In the genomic region with DNA sequence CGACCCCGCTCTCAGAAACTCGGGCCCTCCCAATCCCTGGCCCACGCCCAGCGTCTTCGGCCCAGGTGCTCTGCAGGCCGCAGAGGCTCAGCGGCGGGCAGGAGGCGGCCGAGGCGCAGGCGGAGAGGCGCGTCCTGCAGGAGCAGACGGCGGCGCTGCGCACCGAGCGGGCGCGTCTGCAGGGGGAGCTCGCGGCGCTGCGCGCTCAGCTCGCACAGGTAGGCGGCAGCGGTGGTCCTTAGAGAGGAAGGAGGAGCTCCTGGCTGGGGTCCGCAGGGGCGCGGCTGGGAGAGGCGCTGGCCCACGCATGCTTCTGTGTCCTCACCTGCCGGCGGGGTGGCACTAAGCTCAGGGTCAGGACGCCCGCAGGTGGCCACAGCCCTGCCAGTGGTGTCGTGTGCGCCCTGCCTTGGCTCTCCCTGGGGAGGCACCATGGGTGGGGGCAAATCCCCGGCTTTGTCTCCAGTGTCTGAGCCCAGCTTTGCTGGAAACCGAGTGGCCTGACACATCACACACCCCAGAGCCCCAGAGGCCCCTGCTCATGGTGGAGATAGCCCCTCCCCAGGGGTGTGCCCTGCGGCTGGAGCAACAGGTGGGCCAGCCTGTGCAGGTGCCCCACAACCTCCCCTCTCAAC, we compare ENCODE assay signal across 8 cellular contexts. TPM values are rescaled to one million over a fixed set of nuclear protein-coding genes. Genes with fewer than 3 reads are reported as not detected.
DNase-seq lines count a peak whose midpoint lies in the region; ATAC-seq and TF ChIP-seq lines count a peak whose summit lies in the region.

No MANE protein-coding gene starts in this region.

- H3K27ac ChIP-seq in left lung (no peak overlapping the region), upper lobe of left lung (no peak overlapping the region)

- H3K9ac ChIP-seq in NT2/D1 (ENCODE audit: insufficient read length, low read depth): no peak overlapping the region

- no peak for TF ChIP-seq POLR2A in upper lobe of left lung (IDR thresholded peaks at IDR 0.05)

- no peak for TF ChIP-seq EP300 in upper lobe of left lung (IDR thresholded peaks at IDR 0.05)

- intact Hi-C loops in left lung (cut with DNase I): no loop called here

- peak; percentile 91 for ATAC-seq in left lung
- ATAC-seq in upper lobe of left lung (ENCODE audit: low FRiP score in 2 of 2): peak; percentile 56 to 72
- no peak for ATAC-seq in HG03280 (IDR thresholded peaks at IDR 0.05; ENCODE audit: unreplicated experiment)

- TF ChIP-seq CTCF in brain (conservative IDR thresholded peaks at IDR 0.05) (peak; percentile 60 to 74), left lung (IDR thresholded peaks at IDR 0.05) (peak in 1 of 2 donors; percentile 40), upper lobe of left lung (IDR thresholded peaks at IDR 0.05) (peak in 4 of 6 experiments; percentile 52 to 76 (median 64))

- H3K4me3 Mint-ChIP-seq in brain: no peak overlapping the region

- H3K9me3 ChIP-seq in NT2/D1 (ENCODE audit: insufficient read depth, low read length) (peaks cover 22% of the 10 kb centered on the region), left lung (no peaks in the 10 kb centered on the region), upper lobe of left lung (no peaks in the 10 kb centered on the region)

- H3K27me3 Mint-ChIP-seq in brain: peaks cover 21% of the 10 kb centered on the region

- H3K36me3 ChIP-seq in NT2/D1 (ENCODE audit: insufficient read depth, insufficient read length, low read length) (no peaks in the 10 kb centered on the region), left lung (no peaks in the 10 kb centered on the region), upper lobe of left lung (no peaks in the 10 kb centered on the region)

- H3K4me3 ChIP-seq in NT2/D1 (ENCODE audit: insufficient read length, low read depth) (no peak overlapping the region), left lung (no peak overlapping the region), upper lobe of left lung (peak overlapping the region in 1 of 4 donors; percentile 8)

- peaks cover 30% of the 10 kb centered on the region for H3K27me3 ChIP-seq in NT2/D1 (ENCODE audit: insufficient read depth, insufficient read length)
- peaks cover 0 to 16% of the 10 kb centered on the region in 2 donors for H3K27me3 ChIP-seq in left lung
- no peaks in the 10 kb centered on the region for H3K27me3 ChIP-seq in upper lobe of left lung

- peak; percentile 17 for DNase-seq in activated CD4-positive, alpha-beta T cell treated with anti-CD3 and anti-CD28 coated beads for 24 hours (ENCODE audit: low read depth in 2 of 2)
- no peak for DNase-seq in activated CD4-positive, alpha-beta T cell treated with anti-CD3 and anti-CD28 coated beads for 1 hour
- DNase-seq in NT2/D1 (ENCODE audit: low read depth, low spot score): peak; percentile 80
- peak; percentile 33 to 85 for DNase-seq in left lung
- peak; percentile 60 to 92 for DNase-seq in upper lobe of left lung
- no peak for DNase-seq in stimulated activated naive CD4-positive, alpha-beta T cell treated with Interleukin-2 at 50 U/mL for 16 hours (lab: John Stamatoyannopoulos, UW)

- H3K27ac Mint-ChIP-seq in brain: no peak overlapping the region

- 0 to 9% methylated on average over 1 to 31 of the region's 45 CpGs for WGBS in upper lobe of left lung, 2 donors

- H3K4me1 Mint-ChIP-seq in brain: peaks cover 10% of the 10 kb centered on the region

- peaks cover 0 to 6% (median 4%) of the 10 kb centered on the region in 5 experiments for H3K9me3 Mint-ChIP-seq in brain

- H3K4me1 ChIP-seq in NT2/D1 (ENCODE audit: insufficient read depth, insufficient read length) (peaks cover 3% of the 10 kb centered on the region), left lung (peaks cover 12 to 13% of the 10 kb centered on the region in 2 donors), upper lobe of left lung (peaks cover 19 to 34% (median 27%) of the 10 kb centered on the region in 4 donors)

- no peaks in the 10 kb centered on the region for H3K36me3 Mint-ChIP-seq in brain

RNA-seq across cellular contexts. Expression of gene SNED1, which starts 14.9 kb away (rescaled TPM):
- 3.6 TPM for polyA plus RNA-seq in brain (ENCODE audit: insufficient read depth, low read depth, low replicate concordance)
- total RNA-seq in left lung (10 to 100 TPM; 36.4 to 48.2 TPM), upper lobe of left lung (100 to 1,000 TPM in 1 of 6 donors, 10 to 100 TPM in 5; 26.0 to 189 (median 38.9) TPM)

Comparison
In these comparisons a context has a peak if more than half of its experiments do, and no peak if none do; other contexts are left out.
1. DNase-seq: peak in activated CD4-positive, alpha-beta T cell treated with anti-CD3 and anti-CD28 coated beads for 24 hours (2 of 2), NT2/D1 (single experiment), left lung (2 of 2) and upper lobe of left lung (2 of 2); none in activated CD4-positive, alpha-beta T cell treated with anti-CD3 and anti-CD28 coated beads for 1 hour (single experiment) and stimulated activated naive CD4-positive, alpha-beta T cell treated with Interleukin-2 at 50 U/mL for 16 hours (single experiment).